In the genomic region with DNA sequence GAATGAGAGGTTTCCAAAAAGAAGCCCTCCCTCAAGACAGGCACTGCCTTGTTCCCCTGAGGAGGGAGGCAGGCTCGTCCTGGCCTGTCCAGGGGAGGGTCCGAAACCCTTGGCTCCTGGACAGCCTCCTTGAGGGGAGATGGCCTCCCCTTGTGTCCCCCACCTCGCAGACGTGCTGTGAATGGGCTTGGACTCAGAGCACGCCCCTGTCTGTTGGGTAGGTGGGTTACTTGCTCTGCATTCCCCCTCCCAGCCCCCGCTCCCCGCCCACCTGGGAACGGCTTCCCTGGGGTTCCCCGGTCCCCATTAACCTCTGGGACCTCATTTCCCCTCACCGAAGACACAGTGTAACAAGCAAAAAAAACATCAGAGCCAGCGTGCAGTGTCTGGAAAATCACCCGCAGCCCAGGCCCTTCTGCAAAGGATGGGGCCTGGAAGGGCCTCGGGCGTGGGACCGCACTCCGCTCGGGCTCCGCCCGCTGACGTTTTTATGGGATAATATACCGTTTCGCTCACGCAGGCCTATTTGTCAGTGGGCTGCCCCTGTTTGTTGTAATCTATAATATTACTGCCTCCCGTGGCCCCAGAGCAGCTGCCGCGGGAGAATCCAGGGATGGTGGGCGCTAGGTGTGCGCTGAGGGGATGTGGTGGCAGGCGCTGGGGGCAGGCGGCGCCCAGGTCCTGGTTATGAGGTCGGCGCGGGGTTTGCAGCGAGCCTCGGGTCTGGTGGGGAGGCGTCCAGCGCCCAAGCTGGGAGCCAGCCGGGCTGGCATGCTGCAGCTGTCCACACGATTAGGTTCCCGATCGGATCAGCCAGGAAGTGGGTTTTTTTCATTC, we compare ENCODE assay signal across 13 cellular contexts. TPM values are rescaled to one million over a fixed set of nuclear protein-coding genes. Genes with fewer than 3 reads are reported as not detected.
DNase-seq lines count a peak whose midpoint lies in the region; ATAC-seq and TF ChIP-seq lines count a peak whose summit lies in the region.
"Had no signal": no experiment of that assay in that cellular context is flagged by ENCODE, and none has a peak within 500 bp of the region (broad histone marks: within the 10 kb centered on the region; RNA-seq: fewer than 3 reads in every experiment).

No MANE protein-coding gene starts in this region.

- H3K9me3 ChIP-seq in adipocyte (ENCODE audit: control insufficient read depth, low read length) (no peaks in the 10 kb centered on the region), stomach smooth muscle (ENCODE audit: control insufficient read depth in 2 of 2, low read length in 2 of 2) (no peaks in the 10 kb centered on the region)
- H3K9me3 ChIP-seq in CD4-positive, alpha-beta memory T cell (ENCODE audit: control insufficient read depth in 1 of 2, low read length in 2 of 2): no peaks in the 10 kb centered on the region
- H3K9me3 ChIP-seq: thyroid gland had no signal

- no peaks in the 10 kb centered on the region for H3K36me3 Mint-ChIP-seq in mesothelial cell of epicardium
- H3K36me3 Mint-ChIP-seq in CD4-positive, alpha-beta memory T cell: no peaks in the 10 kb centered on the region

- H3K27me3 ChIP-seq in adipocyte (replicated peaks; ENCODE audit: control insufficient read depth, insufficient read depth, low read length): no peaks in the 10 kb centered on the region
- no peaks in the 10 kb centered on the region for H3K27me3 ChIP-seq in stomach smooth muscle (ENCODE audit: control insufficient read depth in 1 of 2, insufficient read depth in 2 of 2, low read length in 2 of 2)
- peaks cover 23% of the 10 kb centered on the region for H3K27me3 ChIP-seq in CD4-positive, alpha-beta memory T cell (ENCODE audit: insufficient read depth, low read length)
- H3K27me3 ChIP-seq: thyroid gland had no signal

- H3K27ac Mint-ChIP-seq in mesothelial cell of epicardium: peak overlapping the region; percentile 39
- H3K27ac Mint-ChIP-seq in CD4-positive, alpha-beta memory T cell: no peak overlapping the region
- H3K27ac Mint-ChIP-seq: activated naive CD4-positive, alpha-beta T cell treated with anti-CD3 and anti-CD28 coated beads for 36 hours had no signal

- TF ChIP-seq CTCF in mesothelial cell of epicardium (IDR thresholded peaks at IDR 0.05; ENCODE audit: unreplicated experiment): no peak

- intact Hi-C loops in CD4-positive, alpha-beta memory T cell (cut with micrococcal nuclease): no loop called here

- no peak for ATAC-seq in HG03571 (IDR thresholded peaks at IDR 0.05; ENCODE audit: unreplicated experiment)

- DNase-seq in NCI-H146 (lab: John Stamatoyannopoulos, UW) (peak; percentile 42), NCI-H146 treated with DMSO at 0.1 percent for 48 hours (lab: John Stamatoyannopoulos, UW; ENCODE audit: unreplicated experiment) (no peak), adipocyte (ENCODE audit: low read depth) (no peak), mesothelial cell of epicardium (ENCODE audit: low spot score in 2 of 2, unreplicated experiment in 2 of 2) (no peak), Ammon's horn (ENCODE audit: low spot score) (no peak)
- DNase-seq in CD4-positive, alpha-beta memory T cell: no peak
- DNase-seq: ACHN; activated naive CD4-positive, alpha-beta T cell treated with anti-CD3 and anti-CD28 coated beads for 36 hours; DMS 273 treated with DMSO at 0.1 percent for 48 hours; thyroid gland had no signal

- H3K36me3 ChIP-seq in adipocyte (ENCODE audit: control insufficient read depth, insufficient read depth, low read length, severe bottlenecking) (no peaks in the 10 kb centered on the region), stomach smooth muscle (ENCODE audit: control insufficient read depth in 2 of 2, insufficient read depth in 2 of 2, low read length in 2 of 2) (no peaks in the 10 kb centered on the region)
- H3K36me3 ChIP-seq in CD4-positive, alpha-beta memory T cell (ENCODE audit: insufficient read depth, low read length): no peaks in the 10 kb centered on the region
- H3K36me3 ChIP-seq: thyroid gland had no signal

- H3K27ac ChIP-seq in stomach smooth muscle (ENCODE audit: low read length): peak overlapping the region; percentile 65
- no peak overlapping the region for H3K27ac ChIP-seq in CD4-positive, alpha-beta memory T cell (ENCODE audit: low read depth, low read length)
- H3K27ac ChIP-seq: HL-60 had no signal

- CTCF ChIA-PET in CD4-positive, alpha-beta memory T cell (lab: Charles Lee; ENCODE audit: partially characterized antibody): no interaction called here

- no peaks in the 10 kb centered on the region for H3K27me3 Mint-ChIP-seq in mesothelial cell of epicardium (ENCODE audit: low read depth)
- H3K27me3 Mint-ChIP-seq in CD4-positive, alpha-beta memory T cell: peaks cover 34% of the 10 kb centered on the region in 2 donors

- H3K4me3 ChIP-seq in adipocyte (ENCODE audit: low read length) (no peak overlapping the region), stomach smooth muscle (ENCODE audit: low read length in 2 of 2) (peak overlapping the region in 1 of 2 donors; percentile 68)
- H3K4me3 ChIP-seq in CD4-positive, alpha-beta memory T cell (ENCODE audit: low read length in 2 of 2): no peak overlapping the region
- H3K4me3 ChIP-seq: thyroid gland had no signal

- H3K4me1 ChIP-seq in adipocyte (ENCODE audit: control insufficient read depth, insufficient read depth, low read length) (peaks cover 53% of the 10 kb centered on the region), stomach smooth muscle (ENCODE audit: control insufficient read depth, insufficient read depth, low read length) (peaks cover 67% of the 10 kb centered on the region)
- H3K4me1 ChIP-seq in CD4-positive, alpha-beta memory T cell (ENCODE audit: insufficient read depth, low read length): no peaks in the 10 kb centered on the region

- POLR2A ChIA-PET in CD4-positive, alpha-beta memory T cell (lab: Charles Lee; ENCODE audit: partially characterized antibody): no interaction called here

- no peak overlapping the region for H3K4me3 Mint-ChIP-seq in mesothelial cell of epicardium
- no peak overlapping the region for H3K4me3 Mint-ChIP-seq in CD4-positive, alpha-beta memory T cell
- H3K4me3 Mint-ChIP-seq: activated naive CD4-positive, alpha-beta T cell treated with anti-CD3 and anti-CD28 coated beads for 36 hours had no signal

- H3K4me1 Mint-ChIP-seq in mesothelial cell of epicardium: peaks cover 60% of the 10 kb centered on the region
- H3K4me1 Mint-ChIP-seq in CD4-positive, alpha-beta memory T cell: peaks cover 0 to 7% (median 1%) of the 10 kb centered on the region in 4 donors

- H3K9ac ChIP-seq in adipocyte (ENCODE audit: low read length) (peak overlapping the region; percentile 66), stomach smooth muscle (ENCODE audit: low read length in 2 of 2) (peak overlapping the region in 1 of 2 donors; percentile 38)

- no peaks in the 10 kb centered on the region for H3K9me3 Mint-ChIP-seq in mesothelial cell of epicardium
- H3K9me3 Mint-ChIP-seq in CD4-positive, alpha-beta memory T cell: no peaks in the 10 kb centered on the region
- H3K9me3 Mint-ChIP-seq: activated naive CD4-positive, alpha-beta T cell treated with anti-CD3 and anti-CD28 coated beads for 36 hours had no signal

RNA-seq across cellular contexts. Expression of gene BAHCC1, which starts 11.1 kb away (rescaled TPM):
- total RNA-seq in mesothelial cell of epicardium: 34.9 to 36.4 TPM (median 35.1 TPM) in 3 replicates
- not detected for total RNA-seq in CD4-positive, alpha-beta memory T cell
- polyA plus RNA-seq in CD4-positive, alpha-beta memory T cell: not detected

Comparison
In these comparisons a context has a peak if more than half of its experiments do, and no peak if none do; other contexts are left out.
1. RNA of gene BAHCC1, which starts 11.1 kb away (total RNA-seq): 34.9 to 36.4 TPM in mesothelial cell of epicardium; not detected in CD4-positive, alpha-beta memory T cell; every median in the first group is over 10 times any median in the second.